ENCODE assay signal across 8 cellular contexts in the genomic region with DNA sequence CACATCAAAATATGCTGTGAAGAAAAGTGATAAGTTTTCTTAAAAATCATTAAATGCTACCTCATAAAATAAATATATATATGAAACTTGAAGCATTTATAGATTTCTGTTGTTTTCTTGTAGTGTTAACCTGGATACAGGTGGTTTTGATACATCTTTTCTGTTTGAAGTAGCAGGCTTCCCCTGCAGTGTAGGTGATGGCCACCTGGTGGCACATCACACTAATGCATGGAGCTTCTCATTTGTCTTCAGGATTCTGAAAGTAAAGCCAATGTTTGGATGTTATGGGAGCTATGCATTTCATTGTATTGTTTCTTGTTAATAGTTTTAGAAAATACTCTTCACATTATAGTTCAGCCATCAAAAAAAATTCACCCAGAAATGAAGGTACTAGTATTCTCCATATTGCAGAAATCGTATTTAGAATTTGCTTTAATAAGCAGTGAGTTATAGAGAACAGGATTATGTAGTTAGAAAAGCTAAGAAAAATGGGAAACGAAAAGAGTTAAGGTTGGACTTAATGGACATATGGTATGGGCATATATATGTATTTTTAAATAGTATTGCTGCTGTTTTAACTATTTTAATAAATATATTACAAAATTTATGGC. TPM values are rescaled to one million over a fixed set of nuclear protein-coding genes. Genes with fewer than 3 reads are reported as not detected.
A peak's percentile ranks its signal among the peaks of the same experiment; 100 is the strongest.
DNase-seq lines count a peak whose midpoint lies in the region; ATAC-seq, FAIRE-seq and TF ChIP-seq lines count a peak whose summit lies in the region.

No MANE protein-coding gene starts in this region.

- H3K9me3 Mint-ChIP-seq in CD4-positive, alpha-beta memory T cell, result no peaks in the 10 kb centered on the region

- H3K4me1 Mint-ChIP-seq in CD4-positive, alpha-beta memory T cell, result peaks cover 8 to 14% (median 11%) of the 10 kb centered on the region in 4 donors

- no peaks in the 10 kb centered on the region for H3K27me3 Mint-ChIP-seq in CD4-positive, alpha-beta memory T cell

- peak; percentile 76 for ATAC-seq in HG02884 (IDR thresholded peaks at IDR 0.05; ENCODE audit: unreplicated experiment)
- ATAC-seq in lower lobe of right lung, result no peak

- H3K27ac ChIP-seq in CD4-positive, alpha-beta memory T cell (ENCODE audit: low read depth, low read length), result no peak overlapping the region
- H3K27ac ChIP-seq in lower lobe of right lung, result no peak overlapping the region

- peaks cover 4% of the 10 kb centered on the region for H3K36me3 ChIP-seq in CD4-positive, alpha-beta memory T cell (ENCODE audit: insufficient read depth, low read length)
- peaks cover 48% of the 10 kb centered on the region for H3K36me3 ChIP-seq in lower lobe of right lung

- POLR2A ChIA-PET in CD4-positive, alpha-beta memory T cell (lab: Charles Lee; ENCODE audit: partially characterized antibody), result no interaction called here

- no peak overlapping the region for H3K4me3 ChIP-seq in CD4-positive, alpha-beta memory T cell (ENCODE audit: low read length in 2 of 2)
- no peak overlapping the region for H3K4me3 ChIP-seq in lower lobe of right lung

- peak; percentile 49 for TF ChIP-seq CTCF in lower lobe of right lung (IDR thresholded peaks at IDR 0.05)

- peak; percentile 67 for FAIRE-seq in GM18507 (lab: Jason Lieb, UNC)

- peak in 3 of 5 donors; percentile 6 to 17 (median 7) for DNase-seq in CD4-positive, alpha-beta memory T cell
- no peak for DNase-seq in GM18507 (ENCODE audit: extremely low spot score, insufficient read length, low read depth)
- DNase-seq in NCI-H2107 (lab: John Stamatoyannopoulos, UW), result peak; percentile 18
- peak; percentile 68 for DNase-seq in astrocyte of the hippocampus (ENCODE audit: low read depth, low spot score)
- no peak for DNase-seq in lower lobe of right lung
- DNase-seq in activated CD4-positive, CD25-positive, alpha-beta regulatory T cell (lab: John Stamatoyannopoulos, UW), result no peak
- DNase-seq in COLO829 (ENCODE audit: low spot score), result no peak

- CTCF ChIA-PET in CD4-positive, alpha-beta memory T cell (lab: Charles Lee; ENCODE audit: partially characterized antibody), result interaction anchor here (0.6 to 11.8 kb wide), 14 partner anchors 9 to 796 kb away, joined by 3 to 532 read pairs (median 3); no protein-coding TSS in a partner anchor

- H3K27me3 ChIP-seq in CD4-positive, alpha-beta memory T cell (ENCODE audit: insufficient read depth, low read length), result no peaks in the 10 kb centered on the region
- no peaks in the 10 kb centered on the region for H3K27me3 ChIP-seq in lower lobe of right lung (ENCODE audit: low read depth)

- H3K9me3 ChIP-seq in CD4-positive, alpha-beta memory T cell (ENCODE audit: control insufficient read depth in 1 of 2, low read length in 2 of 2), result no peaks in the 10 kb centered on the region
- no peaks in the 10 kb centered on the region for H3K9me3 ChIP-seq in lower lobe of right lung

- intact Hi-C loops in CD4-positive, alpha-beta memory T cell (cut with micrococcal nuclease), result no loop called here
- intact Hi-C loops in lower lobe of right lung (cut with DNase I), result no loop called here

- H3K27ac Mint-ChIP-seq in CD4-positive, alpha-beta memory T cell, result no peak overlapping the region

- H3K4me1 ChIP-seq in CD4-positive, alpha-beta memory T cell (ENCODE audit: insufficient read depth, low read length), result peaks cover 9% of the 10 kb centered on the region
- no peaks in the 10 kb centered on the region for H3K4me1 ChIP-seq in lower lobe of right lung

- peaks cover 25 to 49% of the 10 kb centered on the region in 2 donors for H3K36me3 Mint-ChIP-seq in CD4-positive, alpha-beta memory T cell

- no peak overlapping the region for H3K4me3 Mint-ChIP-seq in CD4-positive, alpha-beta memory T cell

RNA-seq across cellular contexts. Expression of a gene that starts 18.7 kb away (rescaled TPM):
- total RNA-seq in CD4-positive, alpha-beta memory T cell, result 1 to 10 TPM; 4.8 to 5.3 TPM
- polyA plus RNA-seq in CD4-positive, alpha-beta memory T cell, result 1 to 10 TPM; 1.6 to 1.8 TPM
- 5.5 TPM for total RNA-seq in lower lobe of right lung

RNA-seq across cellular contexts. Expression of a gene that starts 24.4 kb away (rescaled TPM):
- 10 to 100 TPM; 15.9 to 16.8 TPM for total RNA-seq in CD4-positive, alpha-beta memory T cell
- polyA plus RNA-seq in CD4-positive, alpha-beta memory T cell, result 10 to 100 TPM; 15.9 to 16.7 TPM
- 10.5 TPM for total RNA-seq in lower lobe of right lung

Comparison
In these comparisons a context has a peak if more than half of its experiments do, and no peak if none do; other contexts are left out.
1. DNase-seq: peak in CD4-positive, alpha-beta memory T cell (3 of 5), NCI-H2107 (single experiment) and astrocyte of the hippocampus (single experiment); none in GM18507 (single experiment), lower lobe of right lung (single experiment), activated CD4-positive, CD25-positive, alpha-beta regulatory T cell (0 of 4) and COLO829 (single experiment).